Comparison of ENCODE assay signal across 6 cellular contexts in genomic region chr10:23274179-23274578, GRCh38.
DNase-seq lines count a peak whose midpoint lies in the region; ATAC-seq, FAIRE-seq and TF ChIP-seq lines count a peak whose summit lies in the region.
"Not testable (repeated sequence)": the region's sequence is repeated elsewhere in the genome, so short reads cannot be mapped to it uniquely, and the experiment has no call there.

No MANE protein-coding gene starts in this region.

- POLR2A ChIA-PET in HEK293 (lab: Yijun Ruan, JAX); H1 (lab: Charles Lee; ENCODE audit: partially characterized antibody); HepG2 (lab: Yijun Ruan, JAX): not testable (repeated sequence)

- TF ChIP-seq EP300 in H1 (IDR thresholded peaks at IDR 0.05; ENCODE audit: borderline replicate concordance in 1 of 2, low read depth in 2 of 2, low read length in 2 of 2): peak in 1 of 2 experiments; percentile 87; a peak in 1 of 3 replicates
- TF ChIP-seq EP300 in HepG2 (IDR thresholded peaks at IDR 0.05; ENCODE audit: low read depth in 2 of 2, low read length in 2 of 2); HepG2 (CRISPR knock-in tag; IDR thresholded peaks at IDR 0.05; ENCODE audit: borderline replicate concordance): not testable (repeated sequence)

- H4K8ac ChIP-seq in H1 (ENCODE audit: extremely low read depth, insufficient read depth, low read length): not testable (repeated sequence)

- CTCF ChIA-PET in Calu3 (lab: Charles Lee); HepG2 (lab: Yijun Ruan, JAX; ENCODE audit: low intra/inter-chr PET ratio, low total read pairs): not testable (repeated sequence)
- CTCF ChIA-PET in HEK293 (lab: Yijun Ruan, JAX) (interaction anchor here (0.7 kb wide), 1 partner anchor 20 kb away, joined by 3 read pairs; no protein-coding TSS in a partner anchor), H1 (lab: Charles Lee; ENCODE audit: partially characterized antibody) (interaction anchor here (1.3 to 1.6 kb wide), 2 partner anchors 20 to 117 kb away, joined by 3 to 4 read pairs; no protein-coding TSS in a partner anchor)

- not testable (repeated sequence) for ATAC-seq in HepG2

- not testable (repeated sequence) for H3K4ac ChIP-seq in H1 (replicated peaks; ENCODE audit: insufficient read length, low read depth, low read length)

- H2BK5ac ChIP-seq in H1 (ENCODE audit: low read depth, low read length): not testable (repeated sequence)

- in situ Hi-C loops in HepG2 (cut with HindIII; ENCODE audit: extremely low pct_ligation_motif_present, low pct_unique_long_range_greater_than_20kb): not testable (repeated sequence)

- not testable (repeated sequence) for H4K91ac ChIP-seq in H1 (replicated peaks; ENCODE audit: insufficient read length, low read length)

- BruUV-seq in Calu3 (replicated peaks; lab: Mats Ljungman, UMichigan); HepG2 (replicated peaks; lab: Mats Ljungman, UMichigan): not testable (repeated sequence)

- H2AK5ac ChIP-seq in H1 (ENCODE audit: low read depth, low read length): not testable (repeated sequence)

- not testable (repeated sequence) for H3K9me3 ChIP-seq in HEK293 (ENCODE audit: control insufficient read depth, insufficient read depth, low read depth, low read length)
- peaks cover 8 to 13% of the 10 kb centered on the region in 2 experiments; a peak in 3 of 4 replicates for H3K9me3 ChIP-seq in H1 (ENCODE audit: insufficient read depth in 2 of 2, low read depth in 1 of 2, low read length in 1 of 2)
- H3K9me3 ChIP-seq in HepG2 (ENCODE audit: low read length): peaks cover 11% of the 10 kb centered on the region; the same call in 1 of the 2 replicates

- H4K20me1 ChIP-seq in H1 (replicated peaks in 1 of 2; ENCODE audit: control insufficient read depth in 1 of 2, insufficient read depth in 2 of 2, low read length in 2 of 2); HepG2 (ENCODE audit: insufficient read depth, low read length): not testable (repeated sequence)

- H3K4me2 ChIP-seq in H1 (ENCODE audit: insufficient read depth in 1 of 2, low read depth in 2 of 2, low read length in 2 of 2); HepG2 (ENCODE audit: low read depth, low read length): not testable (repeated sequence)

- not testable (repeated sequence) for H3K4me3 Mint-ChIP-seq in Calu3 (ENCODE audit: low read depth, unreplicated experiment)

- 93% methylated on average over 9 of the region's 9 CpGs; no CpG with 5 or more reads in 1 of the 2 experiments for WGBS in H1 (ENCODE audit: extremely low coverage in 1 of 2, insufficient coverage in 1 of 2, insufficient read length in 1 of 2, insufficient replicate concordance in 2 of 2, low coverage in 1 of 2, low lambda C conversion rate in 2 of 2, missing lambda C conversion rate in 1 of 2), 2 experiments
- 16% methylated on average over 9 of the region's 9 CpGs for WGBS in HepG2 (ENCODE audit: low lambda C conversion rate)

- H3K18ac ChIP-seq in H1 (ENCODE audit: extremely low read depth, low read length): not testable (repeated sequence)

- H3K9me3 Mint-ChIP-seq in Calu3 (ENCODE audit: low read depth, unreplicated experiment): not testable (repeated sequence)

- H3K9ac ChIP-seq in H1 (replicated peaks in 1 of 4; ENCODE audit: extremely low read depth in 1 of 4, low read depth in 3 of 4, low read length in 3 of 4); HepG2 (ENCODE audit: insufficient read depth, low read depth, low read length): not testable (repeated sequence)

- not testable (repeated sequence) for H4K5ac ChIP-seq in H1 (ENCODE audit: insufficient read length, low read depth, low read length)

- DNase-seq in Calu3 (peak; percentile 29), DMS53 (lab: John Stamatoyannopoulos, UW) (peak; percentile 23), ELF-1 (ENCODE audit: low read depth, low spot score) (peak; percentile 15)
- not testable (repeated sequence) for DNase-seq in H1 (ENCODE audit: low read depth in 1 of 2, low spot score in 2 of 2); HepG2 (ENCODE audit: low spot score)

- not testable (repeated sequence) for H3K36me3 ChIP-seq in HEK293 (ENCODE audit: control insufficient read depth in 2 of 2, insufficient read depth in 1 of 2, low read length in 2 of 2); H1 (ENCODE audit: control insufficient read depth in 2 of 4, insufficient read depth in 4 of 4, low read length in 3 of 4); HepG2 (replicated peaks in 1 of 2; ENCODE audit: control insufficient read depth in 1 of 2, insufficient read depth in 2 of 2, low read length in 2 of 2)

- not testable (repeated sequence) for H3K56ac ChIP-seq in H1 (replicated peaks; ENCODE audit: insufficient read length, low read depth, low read length)

- H3K36me3 Mint-ChIP-seq in Calu3 (ENCODE audit: insufficient read depth, unreplicated experiment): not testable (repeated sequence)

- not testable (repeated sequence) for H2BK12ac ChIP-seq in H1 (ENCODE audit: low read depth, low read length)

- H3K4me1 ChIP-seq in HEK293 (ENCODE audit: control insufficient read depth, insufficient read depth, low read length); H1 (replicated peaks in 1 of 4; ENCODE audit: control insufficient read depth in 3 of 4, insufficient read depth in 4 of 4, low read length in 3 of 4): not testable (repeated sequence)
- H3K4me1 ChIP-seq in HepG2 (ENCODE audit: insufficient read depth, low read length): peaks cover 11% of the 10 kb centered on the region

- H3K14ac ChIP-seq in H1 (ENCODE audit: insufficient read length): not testable (repeated sequence)

- TF ChIP-seq CTCF in Calu3 (IDR thresholded peaks at IDR 0.05; ENCODE audit: unreplicated experiment); HEK293 (tag by site-specific recombination; IDR thresholded peaks at IDR 0.05); H1 (IDR thresholded peaks at IDR 0.05; ENCODE audit: control extremely low read depth in 1 of 3, insufficient read depth in 1 of 3, low read depth in 1 of 3, low read length in 3 of 3); HepG2 (CRISPR knock-in tag; IDR thresholded peaks at IDR 0.05): not testable (repeated sequence)

- peaks cover 27% of the 10 kb centered on the region for H3K4me1 Mint-ChIP-seq in Calu3 (ENCODE audit: low read depth, unreplicated experiment)

- H3K79me2 ChIP-seq in H1 (ENCODE audit: control insufficient read depth in 1 of 2, insufficient read depth in 2 of 2, low read length in 2 of 2); HepG2 (ENCODE audit: insufficient read depth, low read length): not testable (repeated sequence)

- H3K23me2 ChIP-seq in H1 (ENCODE audit: low read depth, low read length): not testable (repeated sequence)

- not testable (repeated sequence) for H3K4me3 ChIP-seq in HEK293 (ENCODE audit: low read depth, low read length); H1 (ENCODE audit: extremely low read depth in 1 of 4, insufficient read depth in 2 of 4, low read depth in 3 of 4, low read length in 4 of 4); HepG2 (replicated peaks in 1 of 3; ENCODE audit: insufficient read depth in 1 of 3, low read depth in 2 of 3, low read length in 3 of 3)

- not testable (repeated sequence) for H3K23ac ChIP-seq in H1 (ENCODE audit: insufficient read length)

- not testable (repeated sequence) for H3K27ac Mint-ChIP-seq in Calu3 (ENCODE audit: unreplicated experiment)

- H2BK20ac ChIP-seq in H1 (ENCODE audit: low read length): not testable (repeated sequence)

- TF ChIP-seq POLR2A in H1 (IDR thresholded peaks at IDR 0.05; ENCODE audit: control extremely low read depth in 1 of 2, low read depth in 2 of 2, low read length in 2 of 2); HepG2 (IDR thresholded peaks at IDR 0.05; ENCODE audit: insufficient read depth in 1 of 2, low read depth in 2 of 2, low read length in 2 of 2): not testable (repeated sequence)

- H2AFZ ChIP-seq in H1 (ENCODE audit: low read length); HepG2 (ENCODE audit: low read length): not testable (repeated sequence)

- H3K27me3 ChIP-seq in H1 (replicated peaks in 1 of 4; ENCODE audit: control insufficient read depth in 3 of 4, extremely low read depth in 1 of 4, insufficient read depth in 3 of 4, low read length in 3 of 4); HepG2 (ENCODE audit: control insufficient read depth in 1 of 2, insufficient read depth in 2 of 2, low read length in 2 of 2): not testable (repeated sequence)

- H2BK120ac ChIP-seq in H1 (replicated peaks; ENCODE audit: low read depth, low read length): not testable (repeated sequence)

- not testable (repeated sequence) for H3K27ac ChIP-seq in HEK293 (ENCODE audit: extremely low read depth, low read depth, low read length); H1 (ENCODE audit: low read depth, low read length); HepG2 (ENCODE audit: extremely low read length, insufficient read depth, low read length)

- FAIRE-seq in H1 (lab: Jason Lieb, UNC); HepG2 (lab: Jason Lieb, UNC): not testable (repeated sequence)

- not testable (repeated sequence) for H3K79me1 ChIP-seq in H1 (ENCODE audit: low read depth, low read length)

- not testable (repeated sequence) for H2BK15ac ChIP-seq in H1 (ENCODE audit: low read length)

- intact Hi-C loops in Calu3 (cut with micrococcal nuclease; ENCODE audit: unreplicated experiment); HepG2 (cut with micrococcal nuclease; ENCODE audit: unreplicated experiment): not testable (repeated sequence)

- H3K27me3 Mint-ChIP-seq in Calu3 (ENCODE audit: unreplicated experiment): not testable (repeated sequence)

- not testable (repeated sequence) for TF ChIP-seq RAD21 in H1 (IDR thresholded peaks at IDR 0.05 in 1 of 2, conservative IDR thresholded peaks at IDR 0.05 in 1 of 2; ENCODE audit: low read depth in 2 of 2, low read length in 2 of 2); HepG2 (CRISPR knock-in tag; IDR thresholded peaks at IDR 0.05)

TF ChIP-seq in HEK293, 187 proteins besides CTCF, POLR2A, EP300 and RAD21:
- peak; percentile 60 for TF ChIP-seq SETDB1 (IDR thresholded peaks at IDR 0.05; ENCODE audit: insufficient read length, low read length)

TF ChIP-seq in H1, 55 proteins besides CTCF, POLR2A, EP300 and RAD21:
- 0 out of 2 replicates have a peak, but pooled peaks have one; percentile 6 for TF ChIP-seq CEBPB (IDR thresholded peaks at IDR 0.05; ENCODE audit: low read depth, low read length)

TF ChIP-seq in HepG2, 621 proteins besides CTCF, POLR2A, EP300 and RAD21:
- TF ChIP-seq SETDB1 (CRISPR knock-in tag; IDR thresholded peaks at IDR 0.05; ENCODE audit: borderline replicate concordance): 0 out of 2 replicates have a peak, but pooled peaks have one; percentile 68
TF ChIP-seq in HepG2: peak in this region for 1; not testable (repeated sequence) for 620.
